Comparison of ENCODE assay signal across 8 cellular contexts in genomic region chr1:235632538-235633219, GRCh38. TPM values are rescaled to one million over a fixed set of nuclear protein-coding genes. Genes with fewer than 3 reads are reported as not detected.
DNase-seq lines count a peak whose midpoint lies in the region; ATAC-seq and TF ChIP-seq lines count a peak whose summit lies in the region.

No MANE protein-coding gene starts in this region.

- peak overlapping the region; percentile 55 for H3K4me3 ChIP-seq in AG10803 (ENCODE audit: low read length)
- H3K4me3 ChIP-seq in neural progenitor cell, result no peak overlapping the region
- H3K4me3 ChIP-seq in lower leg skin (ENCODE audit: low read depth, poor library complexity, severe bottlenecking), result no peak overlapping the region

- H3K9ac ChIP-seq in neural progenitor cell, result no peak overlapping the region

- H4K20me1 ChIP-seq in neural progenitor cell (ENCODE audit: low read depth), result no peaks in the 10 kb centered on the region

- H3K4me1 Mint-ChIP-seq in activated T-helper 17 cell treated with anti-CD3 and anti-CD28 coated beads, Interleukin-2, amount 50 U/mL, for 72 hours, result no peaks in the 10 kb centered on the region
- peaks cover 22% of the 10 kb centered on the region for H3K4me1 Mint-ChIP-seq in neural progenitor cell

- no peaks in the 10 kb centered on the region for H3K9me3 ChIP-seq in neural progenitor cell (ENCODE audit: low read depth)

- peaks cover 15% of the 10 kb centered on the region for H3K4me1 ChIP-seq in neural progenitor cell

- intact Hi-C loops in lower leg skin (cut with DNase I; ENCODE audit: low total_unique reads), result no loop called here

- H3K27me3 Mint-ChIP-seq in activated T-helper 17 cell treated with anti-CD3 and anti-CD28 coated beads, Interleukin-2, amount 50 U/mL, for 72 hours, result no peaks in the 10 kb centered on the region
- peaks cover 4% of the 10 kb centered on the region for H3K27me3 Mint-ChIP-seq in neural progenitor cell (ENCODE audit: insufficient read depth, low read depth)

- TF ChIP-seq CTCF in AG10803 (conservative IDR thresholded peaks at IDR 0.05; ENCODE audit: low read length) (no peak), neural progenitor cell (IDR thresholded peaks at IDR 0.05) (no peak), lower leg skin (IDR thresholded peaks at IDR 0.05) (no peak)

- no peaks in the 10 kb centered on the region for H3K79me2 ChIP-seq in neural progenitor cell (ENCODE audit: low read depth)

- H3K36me3 Mint-ChIP-seq in activated T-helper 17 cell treated with anti-CD3 and anti-CD28 coated beads, Interleukin-2, amount 50 U/mL, for 72 hours (ENCODE audit: low read depth), result no peaks in the 10 kb centered on the region
- no peaks in the 10 kb centered on the region for H3K36me3 Mint-ChIP-seq in neural progenitor cell

- H3K36me3 ChIP-seq in neural progenitor cell, result no peaks in the 10 kb centered on the region

- H3K4me2 ChIP-seq in neural progenitor cell, result peak overlapping the region; percentile 14

- peak overlapping the region; percentile 25 for H3K27ac Mint-ChIP-seq in activated T-helper 17 cell treated with anti-CD3 and anti-CD28 coated beads, Interleukin-2, amount 50 U/mL, for 72 hours
- H3K27ac Mint-ChIP-seq in neural progenitor cell, result no peak overlapping the region

- no peak overlapping the region for H2AFZ ChIP-seq in neural progenitor cell (replicated peaks)

- WGBS in lower leg skin, 2 donors, result 24 to 35% methylated on average over 14 of the region's 14 CpGs

- H3K27me3 ChIP-seq in neural progenitor cell, result no peaks in the 10 kb centered on the region

- H3K4me3 Mint-ChIP-seq in activated T-helper 17 cell treated with anti-CD3 and anti-CD28 coated beads, Interleukin-2, amount 50 U/mL, for 72 hours, result peak overlapping the region; percentile 57
- no peak overlapping the region for H3K4me3 Mint-ChIP-seq in neural progenitor cell

- H3F3A ChIP-seq in neural progenitor cell (ENCODE audit: low read depth), result no peaks in the 10 kb centered on the region

- H3K9me3 Mint-ChIP-seq in activated T-helper 17 cell treated with anti-CD3 and anti-CD28 coated beads, Interleukin-2, amount 50 U/mL, for 72 hours, result no peaks in the 10 kb centered on the region
- no peaks in the 10 kb centered on the region for H3K9me3 Mint-ChIP-seq in neural progenitor cell

- DNase-seq in AG10803 (ENCODE audit: low read depth) (peak; percentile 79), neural progenitor cell (ENCODE audit: low spot score) (peak; percentile 46), GF-D8 (lab: John Stamatoyannopoulos, UW) (no peak), lower leg skin (ENCODE audit: low spot score in 2 of 2) (no peak), NCI-H1417 treated with DMSO at 0.1 percent for 48 hours (lab: John Stamatoyannopoulos, UW) (no peak)

- peak; percentile 94 for ATAC-seq in GM19351 (IDR thresholded peaks at IDR 0.05; ENCODE audit: unreplicated experiment)
- peak; percentile 88 for ATAC-seq in HG03558 (IDR thresholded peaks at IDR 0.05; ENCODE audit: extremely low read depth, unreplicated experiment)
- peak; percentile 83 for ATAC-seq in activated T-helper 17 cell treated with anti-CD3 and anti-CD28 coated beads, Interleukin-2, amount 50 U/mL, for 72 hours (replicated peaks)

- TF ChIP-seq POLR2A in lower leg skin (IDR thresholded peaks at IDR 0.05), result no peak

- no peak overlapping the region for H3K27ac ChIP-seq in neural progenitor cell

RNA-seq across cellular contexts. Expression of gene GNG4, which starts 16.9 kb away (rescaled TPM):
- total RNA-seq in activated T-helper 17 cell treated with anti-CD3 and anti-CD28 coated beads, Interleukin-2, amount 50 U/mL, for 72 hours, result 1 to 10 TPM in 1 of 2 donors, under 1 TPM in 1; 0.32 to 2.1 TPM
- total RNA-seq in neural progenitor cell (ENCODE audit: low replicate concordance) (14.9 and 20.7 TPM in 2 replicates), lower leg skin (under 1 TPM in 3 of 4 donors, not detected in 1; 0.12 to 0.39 (median 0.17) TPM)

Comparison
In these comparisons a context has a peak if more than half of its experiments do, and no peak if none do; other contexts are left out.
1. DNase-seq: peak in AG10803 (single experiment) and neural progenitor cell (single experiment); none in GF-D8 (single experiment), lower leg skin (0 of 2) and NCI-H1417 treated with DMSO at 0.1 percent for 48 hours (single experiment).
2. Peak in every context shown above with its lines, with median percentiles within 50 percentile points of each other: ATAC-seq.